ENCODE assay signal across 28 cellular contexts in the genomic region with DNA sequence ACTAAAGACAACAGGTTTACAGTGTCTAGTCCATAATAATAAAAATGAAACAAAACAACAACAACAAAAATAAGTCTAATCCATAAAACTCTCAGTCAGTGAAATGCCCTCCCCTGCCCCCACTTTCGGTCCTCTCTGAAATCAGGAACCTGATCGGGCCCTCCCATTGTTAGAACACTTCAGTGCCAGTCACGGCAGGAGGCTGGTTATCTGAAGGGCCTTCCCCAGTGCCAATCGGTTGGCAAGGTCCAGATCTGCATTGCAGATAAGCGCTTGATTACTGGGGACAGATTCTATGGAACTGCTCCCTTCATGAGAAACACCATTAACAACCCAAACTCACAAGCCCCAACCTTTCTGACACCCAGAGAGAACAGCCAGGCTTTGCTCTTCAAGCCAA.
"Had no signal": no experiment of that assay in that cellular context is flagged by ENCODE, and none has a peak within 500 bp of the region (broad histone marks: within the 10 kb centered on the region; RNA-seq: fewer than 3 reads in every experiment).

No MANE protein-coding gene starts in this region.

- H3K27ac ChIP-seq: left lung, pancreas, prostate gland, skin epidermis, testis, thyroid gland, transverse colon, upper lobe of left lung, vagina had no signal

- H3K4me1 ChIP-seq: left lung, pancreas, prostate gland, thyroid gland, transverse colon, vagina had no signal

- H3K4me3 ChIP-seq: left lung, lung, pancreas, prostate gland, skin epidermis, testis, thyroid gland, transverse colon, upper lobe of left lung, vagina had no signal

- H3K9me3 ChIP-seq: left lung, pancreas, prostate gland, testis, thyroid gland, transverse colon, upper lobe of left lung, vagina had no signal

- H3K27me3 ChIP-seq: left lung, pancreas, testis, thyroid gland, transverse colon, upper lobe of left lung, vagina had no signal

- DNase-seq: hypothalamus; immature natural killer cell; kidney; left colon; left lung; mesendoderm; naive thymus-derived CD4-positive, alpha-beta T cell; pancreas; posterior cingulate gyrus; retina; right cardiac atrium; stimulated activated CD4-positive, alpha-beta T cell treated with anti-CD3 and anti-CD28 coated beads, Interleukin-1b, Interleukin-23, amount 100 ng/mL, for 48 hours; stimulated activated CD4-positive, alpha-beta T cell treated with anti-CD3 and anti-CD28 coated beads, Interleukin-2, amount 100 ng/mL, for 48 hours; stimulated activated CD4-positive, alpha-beta T cell treated with anti-CD3 and anti-CD28 coated beads, Interleukin-4, amount 100 ng/mL, for 4 hours; stimulated activated CD8-positive, alpha-beta memory T cell treated with anti-CD3 and anti-CD28 coated beads, Interleukin-4, amount 100 ng/mL, for 48 hours; stimulated activated naive CD4-positive, alpha-beta T cell treated with Interleukin-2 at 50 U/mL for 16 hours; stimulated activated naive CD8-positive, alpha-beta T cell treated with anti-CD3 and anti-CD28 coated beads, Interleukin-15, amount 100 ng/mL, for 72 hours; testis; thyroid gland; transverse colon; upper lobe of left lung had no signal

- ATAC-seq: left colon; left lung; naive thymus-derived CD4-positive, alpha-beta T cell; natural killer cell treated with Interleukin-12 subunit alpha and Interleukin-12 subunit beta and Interleukin-15 and Interleukin-18, amount 100 ng/mL, for 72 hours; pancreas; right cardiac atrium; sciatic nerve; stimulated activated memory B cell treated with anti-CD40 and anti-IgM and Interleukin-4, amounts not matched to agents 10 μg/mL and 1 μg/mL and 100 μg/mL, for 72 hours; stimulated activated naive CD8-positive, alpha-beta T cell treated with anti-CD3 and anti-CD28 coated beads, Interleukin-15, amount 100 ng/mL, for 72 hours had no signal

- H3K36me3 ChIP-seq: left lung, pancreas, prostate gland, thyroid gland, transverse colon, upper lobe of left lung, vagina had no signal
